Comparison of ENCODE assay signal across 12 cellular contexts in genomic region chr1:168759077-168759476, GRCh38. TPM values are rescaled to one million over a fixed set of nuclear protein-coding genes. Genes with fewer than 3 reads are reported as not detected.
"Had no signal": no experiment of that assay in that cellular context is flagged by ENCODE, and none has a peak within 500 bp of the region (broad histone marks: within the 10 kb centered on the region; RNA-seq: fewer than 3 reads in every experiment).

No MANE protein-coding gene starts in this region.

- ATAC-seq: HepG2 had no signal

- H2AFZ ChIP-seq: GM23248 had no signal

- DNase-seq: GM23248, GOT3, H7, HCEC 1CT, HFFc6, Karpas-422, KBM-7 had no signal

- H3K9ac ChIP-seq: GM23248, KMS-11 had no signal

- H3K27ac ChIP-seq: GM23248, HL-60, KMS-11 had no signal

- H3K4me3 ChIP-seq: GM23248 had no signal

- H3K4me2 ChIP-seq: KMS-11 had no signal

RNA-seq across cellular contexts. Expression of gene DPT, which starts 30.1 kb away (rescaled TPM):
- total RNA-seq: H7, HepG2, HFFc6, HT1080 had no signal
- polyA plus RNA-seq: IgD-negative memory B cell had no signal
